In the genomic region with DNA sequence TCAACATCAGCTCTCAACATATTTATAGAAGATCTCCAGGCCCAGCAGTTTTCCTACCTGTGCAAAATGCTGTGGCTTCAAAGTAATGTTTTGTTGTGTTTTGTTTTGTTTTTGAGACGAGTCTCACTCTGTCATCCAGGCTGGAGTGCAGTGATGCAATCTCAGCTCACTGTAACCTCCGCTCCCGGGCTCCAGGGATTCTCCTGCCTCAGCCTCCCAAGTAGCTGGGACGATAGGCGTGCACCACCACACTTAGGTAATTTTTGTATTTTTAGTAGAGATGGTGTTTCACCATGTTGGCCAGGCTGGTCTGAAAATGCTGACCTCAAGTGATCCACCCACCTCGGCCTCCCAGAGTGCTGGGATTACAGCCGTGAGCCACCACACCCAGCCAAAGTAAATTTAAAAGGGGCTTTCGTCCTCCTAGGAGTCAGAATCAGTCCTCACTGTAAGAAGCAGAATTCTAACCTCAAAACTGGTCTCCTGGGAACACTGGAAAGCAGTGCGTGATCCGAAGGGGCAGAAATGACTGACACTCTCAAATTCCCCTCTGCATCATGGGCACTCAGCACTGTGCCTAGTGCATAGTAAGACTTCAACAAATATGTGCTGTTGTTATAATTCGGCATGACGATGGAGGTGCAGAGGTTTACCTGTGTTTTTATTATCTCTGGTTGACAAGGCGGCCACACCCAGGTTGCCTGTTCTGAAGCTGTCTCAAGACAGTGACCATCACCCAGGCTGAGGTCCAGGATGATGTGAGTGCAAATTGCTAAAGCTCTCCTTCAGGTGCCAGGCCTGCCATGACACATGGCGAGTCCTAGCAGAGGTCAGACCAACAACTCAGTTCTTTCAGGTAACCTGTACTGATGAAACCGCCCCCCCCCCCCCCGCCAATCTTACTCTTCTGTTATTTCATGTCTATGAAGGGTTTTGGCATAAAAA, we compare ENCODE assay signal across 1 cellular context.
TF ChIP-seq lines count a peak whose summit lies in the region.

No MANE protein-coding gene starts in this region.

TF ChIP-seq in IMR-90, 13 proteins besides CTCF, POLR2A, EP300 and RAD21:
- TF ChIP-seq USF2 (IDR thresholded peaks at IDR 0.05; ENCODE audit: low read depth, low read length), result no peak
- TF ChIP-seq CEBPB (IDR thresholded peaks at IDR 0.05; ENCODE audit: low read depth, low read length), result 0 out of 2 replicates have a peak, but pooled peaks have one; percentile 19
